ENCODE assay signal across 23 cellular contexts in genomic region chr11:40185793-40186192, GRCh38.
"Had no signal": no experiment of that assay in that cellular context is flagged by ENCODE, and none has a peak within 500 bp of the region (broad histone marks: within the 10 kb centered on the region; RNA-seq: fewer than 3 reads in every experiment).

No MANE protein-coding gene starts in this region.

- H3K36me3 Mint-ChIP-seq: activated naive CD4-positive, alpha-beta T cell treated with anti-CD3 and anti-CD28 coated beads, Interleukin-2, amount 10 ng/mL, durations not matched to agents 7 days and 5 days; activated naive CD8-positive, alpha-beta T cell treated with anti-CD3 and anti-CD28 coated beads, Interleukin-2, amount 10 ng/mL, durations not matched to agents 7 days and 5 days; WTC11 had no signal

- H3K4me3 Mint-ChIP-seq: activated CD4-positive, alpha-beta memory T cell treated with anti-CD3 and anti-CD28 coated beads, Interleukin-2, amount 10 ng/mL, durations not matched to agents 7 days and 5 days; activated CD4-positive, alpha-beta T cell treated with anti-CD3 and anti-CD28 coated beads, Interleukin-2, amount 10 ng/mL, durations not matched to agents 7 days and 5 days; activated naive CD4-positive, alpha-beta T cell treated with anti-CD3 and anti-CD28 coated beads, Interleukin-2, amount 10 ng/mL, durations not matched to agents 7 days and 5 days; activated naive CD8-positive, alpha-beta T cell treated with anti-CD3 and anti-CD28 coated beads, Interleukin-2, amount 10 ng/mL, durations not matched to agents 7 days and 5 days; activated T-cell treated with anti-CD3 and anti-CD28 coated beads, Interleukin-2, amount 50 U/mL, for 24 hours; nephron progenitor cell; WTC11 had no signal

- H3K27ac ChIP-seq: colonic mucosa, gastrocnemius medialis, left ventricle myocardium inferior, ovary, prostate gland, skin epidermis had no signal

- H3K27me3 Mint-ChIP-seq: activated CD4-positive, alpha-beta memory T cell treated with anti-CD3 and anti-CD28 coated beads, Interleukin-2, amount 10 ng/mL, durations not matched to agents 7 days and 5 days; activated CD4-positive, alpha-beta T cell treated with anti-CD3 and anti-CD28 coated beads, Interleukin-2, amount 10 ng/mL, durations not matched to agents 7 days and 5 days; activated naive CD4-positive, alpha-beta T cell treated with anti-CD3 and anti-CD28 coated beads, Interleukin-2, amount 10 ng/mL, durations not matched to agents 7 days and 5 days; activated naive CD8-positive, alpha-beta T cell treated with anti-CD3 and anti-CD28 coated beads, Interleukin-2, amount 10 ng/mL, durations not matched to agents 7 days and 5 days; activated T-cell treated with anti-CD3 and anti-CD28 coated beads, Interleukin-2, amount 50 U/mL, for 24 hours had no signal

- H3K9me3 Mint-ChIP-seq: activated naive CD8-positive, alpha-beta T cell treated with anti-CD3 and anti-CD28 coated beads, Interleukin-2, amount 10 ng/mL, durations not matched to agents 7 days and 5 days; nephron progenitor cell had no signal

- H3K4me1 Mint-ChIP-seq: activated CD4-positive, alpha-beta memory T cell treated with anti-CD3 and anti-CD28 coated beads, Interleukin-2, amount 10 ng/mL, durations not matched to agents 7 days and 5 days; activated CD4-positive, alpha-beta T cell treated with anti-CD3 and anti-CD28 coated beads, Interleukin-2, amount 10 ng/mL, durations not matched to agents 7 days and 5 days; activated naive CD4-positive, alpha-beta T cell treated with anti-CD3 and anti-CD28 coated beads, Interleukin-2, amount 10 ng/mL, durations not matched to agents 7 days and 5 days; activated naive CD8-positive, alpha-beta T cell treated with anti-CD3 and anti-CD28 coated beads, Interleukin-2, amount 10 ng/mL, durations not matched to agents 7 days and 5 days; WTC11 had no signal

- ATAC-seq: gastrocnemius medialis; stimulated activated naive CD8-positive, alpha-beta T cell treated with anti-CD3 and anti-CD28 coated beads, Interleukin-15, Interleukin-2, amounts not matched to agents 100 U/mL and 50 U/mL, for 24 hours; WTC11 had no signal

- H3K27ac Mint-ChIP-seq: activated CD4-positive, alpha-beta memory T cell treated with anti-CD3 and anti-CD28 coated beads, Interleukin-2, amount 10 ng/mL, durations not matched to agents 7 days and 5 days; activated CD4-positive, alpha-beta T cell treated with anti-CD3 and anti-CD28 coated beads, Interleukin-2, amount 10 ng/mL, durations not matched to agents 7 days and 5 days; activated naive CD4-positive, alpha-beta T cell treated with anti-CD3 and anti-CD28 coated beads, Interleukin-2, amount 10 ng/mL, durations not matched to agents 7 days and 5 days; activated naive CD8-positive, alpha-beta T cell treated with anti-CD3 and anti-CD28 coated beads, Interleukin-2, amount 10 ng/mL, durations not matched to agents 7 days and 5 days; activated T-cell treated with anti-CD3 and anti-CD28 coated beads, Interleukin-2, amount 50 U/mL, for 24 hours; nephron progenitor cell; WTC11 had no signal

- DNase-seq: activated CD4-positive, alpha-beta memory T cell treated with anti-CD3 and anti-CD28 coated beads, Interleukin-2, amount 10 ng/mL, durations not matched to agents 7 days and 5 days; activated CD4-positive, alpha-beta T cell treated with anti-CD3 and anti-CD28 coated beads for 1 hour; activated CD4-positive, alpha-beta T cell treated with anti-CD3 and anti-CD28 coated beads, Interleukin-2, amount 10 ng/mL, durations not matched to agents 7 days and 5 days; activated CD8-positive, alpha-beta memory T cell treated with anti-CD3 and anti-CD28 coated beads, Interleukin-2, amount 50 U/mL, for 48 hours; activated gamma-delta T cell; activated naive CD4-positive, alpha-beta T cell treated with anti-CD3 and anti-CD28 coated beads, Interleukin-2, amount 10 ng/mL, durations not matched to agents 7 days and 5 days; activated naive CD8-positive, alpha-beta T cell treated with anti-CD3 and anti-CD28 coated beads, Interleukin-2, amount 10 ng/mL, durations not matched to agents 7 days and 5 days; activated T-cell treated with anti-CD3 and anti-CD28 coated beads, Interleukin-2, amount 50 U/mL, for 24 hours; amniotic stem cell; colonic mucosa; effector memory CD4-positive, alpha-beta T cell; gastrocnemius medialis; glutamatergic neuron; left ventricle myocardium inferior; nephron progenitor cell; ovary; stimulated activated CD4-positive, alpha-beta T cell treated with anti-CD3 and anti-CD28 coated beads, Interleukin-12 subunit alpha, Interleukin-12 subunit beta, amount 100 ng/mL, for 4 hours; stimulated activated CD4-positive, alpha-beta T cell treated with anti-CD3 and anti-CD28 coated beads, Interleukin-4, amount 100 ng/mL, for 1 hour; stimulated activated naive CD8-positive, alpha-beta T cell treated with anti-CD3 and anti-CD28 coated beads, Interleukin-15, Interleukin-2, amounts not matched to agents 100 U/mL and 50 U/mL, for 24 hours; T-helper 2 cell had no signal
